In the genomic region with DNA sequence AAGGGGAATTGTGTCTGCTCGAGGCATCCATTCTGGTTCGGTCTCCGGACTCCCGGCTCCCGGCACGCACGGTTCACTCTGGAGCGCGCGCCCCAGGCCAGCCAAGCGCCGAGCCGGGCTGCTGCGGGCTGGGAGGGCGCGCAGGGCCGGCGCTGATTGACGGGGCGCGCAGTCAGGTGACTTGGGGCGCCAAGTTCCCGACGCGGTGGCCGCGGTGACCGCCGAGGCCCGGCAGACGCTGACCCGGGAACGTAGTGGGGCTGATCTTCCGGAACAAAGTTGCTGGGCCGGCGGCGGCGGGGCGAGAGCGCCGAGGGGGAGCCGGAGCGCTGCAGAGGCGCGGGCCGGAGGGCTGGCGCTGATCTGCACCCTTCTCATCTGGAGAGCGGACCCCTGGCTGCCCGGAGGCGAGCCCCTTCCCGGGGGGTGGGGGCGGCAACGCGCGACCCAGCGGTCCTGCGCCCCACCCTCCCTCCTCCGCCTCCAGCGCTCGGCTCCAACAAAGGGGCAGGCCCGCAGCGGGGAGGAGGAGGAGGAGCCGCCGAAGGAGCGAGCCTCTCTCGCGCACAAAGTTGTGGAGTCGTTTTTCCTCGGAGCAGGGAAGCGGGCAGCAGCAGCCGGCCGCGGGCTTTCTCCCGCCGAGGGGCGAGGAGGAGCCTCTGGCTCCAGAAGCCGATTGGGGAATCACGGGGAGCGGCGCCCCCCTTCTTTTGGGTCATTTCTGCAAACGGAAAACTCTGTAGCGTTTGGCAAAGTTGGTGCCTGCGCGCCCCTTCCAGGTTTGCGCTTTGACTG, we compare ENCODE assay signal across 8 cellular contexts. TPM values are rescaled to one million over a fixed set of nuclear protein-coding genes. Genes with fewer than 3 reads are reported as not detected.
DNase-seq lines count a peak whose midpoint lies in the region; ATAC-seq and TF ChIP-seq lines count a peak whose summit lies in the region.

A gene (plus strand): TSS at position 583 of the 795 bp plus-strand sequence. CDS start 6,494 bp downstream, outside the sequence.

- peak; percentile 56 for ATAC-seq in GM19372 (IDR thresholded peaks at IDR 0.05; ENCODE audit: low read depth, unreplicated experiment)
- peak; percentile 40 for ATAC-seq in HG03520 (IDR thresholded peaks at IDR 0.05; ENCODE audit: unreplicated experiment)
- peak; percentile 78 for ATAC-seq in SK-N-SH treated with all-trans-retinoic acid at 6 μM for 48 hours

- peak in 11 of 14 donors; percentile 35 to 85 (median 69) for DNase-seq in C1 segment of cervical spinal cord (lab: John Stamatoyannopoulos, UW)
- DNase-seq in adipocyte (ENCODE audit: low read depth): peak; percentile 91
- DNase-seq in head of caudate nucleus: peak in 41 of 42 donors; percentile 19 to 73 (median 48)
- DNase-seq in osteoblast (ENCODE audit: insufficient read length, low spot score, missing footprints): peak; percentile 93
- peak; percentile 80 for DNase-seq in uterus

- H3K27me3 ChIP-seq in adipocyte (replicated peaks; ENCODE audit: control insufficient read depth, insufficient read depth, low read length) (no peaks in the 10 kb centered on the region), osteoblast (ENCODE audit: insufficient read depth, low read length) (no peaks in the 10 kb centered on the region), uterus (no peaks in the 10 kb centered on the region)

- intact Hi-C loops in head of caudate nucleus (cut with DNase I) (no loop called here), uterus (cut with DNase I; ENCODE audit: low total_unique reads) (loop anchor here (10.0 kb wide), 1 partner anchor 70 kb away; no protein-coding TSS in a partner anchor)

- H3K4me3 ChIP-seq in adipocyte (ENCODE audit: low read length) (peak within 1 kb of the TSS; percentile 93), osteoblast (ENCODE audit: insufficient read depth, low read length) (peak within 1 kb of the TSS; percentile 91), uterus (peak within 1 kb of the TSS; percentile 69 to 77)

- peak within 1 kb of the TSS; percentile 93 for H3K4me2 ChIP-seq in osteoblast (ENCODE audit: insufficient read depth, low read length)

- H3K9me3 ChIP-seq in adipocyte (ENCODE audit: control insufficient read depth, low read length) (no peaks in the 10 kb centered on the region), osteoblast (ENCODE audit: low read depth, low read length) (no peaks in the 10 kb centered on the region), uterus (no peaks in the 10 kb centered on the region)

- H3K36me3 ChIP-seq in adipocyte (ENCODE audit: control insufficient read depth, insufficient read depth, low read length, severe bottlenecking): no peaks in the 10 kb centered on the region
- H3K36me3 ChIP-seq in osteoblast (ENCODE audit: insufficient read depth, low read length): no peaks in the 10 kb centered on the region
- no peaks in the 10 kb centered on the region for H3K36me3 ChIP-seq in uterus

- TF ChIP-seq CTCF in osteoblast (IDR thresholded peaks at IDR 0.05; ENCODE audit: extremely low read depth, low read depth, low read length): no peak
- peak in 1 of 4 experiments; percentile 2 for TF ChIP-seq CTCF in uterus (IDR thresholded peaks at IDR 0.05)

- peaks cover 5% of the 10 kb centered on the region for H4K20me1 ChIP-seq in osteoblast (ENCODE audit: insufficient read depth, low read length)

- peaks cover 14% of the 10 kb centered on the region for H3K4me1 ChIP-seq in adipocyte (ENCODE audit: control insufficient read depth, insufficient read depth, low read length)
- peaks cover 18% of the 10 kb centered on the region for H3K4me1 ChIP-seq in osteoblast (ENCODE audit: insufficient read depth, low read length)
- peaks cover 0 to 14% of the 10 kb centered on the region in 2 donors for H3K4me1 ChIP-seq in uterus

- H2AFZ ChIP-seq in osteoblast (ENCODE audit: low read length): peak within 1 kb of the TSS; percentile 79

- H3K27ac ChIP-seq in osteoblast (ENCODE audit: low read depth, low read length) (peak within 1 kb of the TSS; percentile 86), uterus (peak within 1 kb of the TSS; percentile 95 to 96)

- peak within 1 kb of the TSS; percentile 97 for H3K9ac ChIP-seq in adipocyte (ENCODE audit: low read length)

- H3K79me2 ChIP-seq in osteoblast (ENCODE audit: insufficient read depth, low read length): peaks cover 49% of the 10 kb centered on the region

- peak; percentile 36 to 62 for TF ChIP-seq POLR2A in uterus (IDR thresholded peaks at IDR 0.05)

TF ChIP-seq in SK-N-SH treated with all-trans-retinoic acid at 6 μM for 48 hours, 23 proteins besides CTCF, POLR2A, EP300 and RAD21 (continues in another document):
- TF ChIP-seq ZNF8 (CRISPR knock-in tag; IDR thresholded peaks at IDR 0.05): no peak
- no peak for TF ChIP-seq CSDC2 (CRISPR knock-in tag; IDR thresholded peaks at IDR 0.05)
- TF ChIP-seq ZFP30 (CRISPR knock-in tag; IDR thresholded peaks at IDR 0.05): no peak
- no peak for TF ChIP-seq ZNF70 (CRISPR knock-in tag; IDR thresholded peaks at IDR 0.05)
- TF ChIP-seq ISL1 (CRISPR knock-in tag; IDR thresholded peaks at IDR 0.05): no peak
- TF ChIP-seq ZC3H10 (CRISPR knock-in tag; IDR thresholded peaks at IDR 0.05): no peak
- TF ChIP-seq RARB (CRISPR knock-in tag; IDR thresholded peaks at IDR 0.05): no peak
- TF ChIP-seq, protein P1, sequence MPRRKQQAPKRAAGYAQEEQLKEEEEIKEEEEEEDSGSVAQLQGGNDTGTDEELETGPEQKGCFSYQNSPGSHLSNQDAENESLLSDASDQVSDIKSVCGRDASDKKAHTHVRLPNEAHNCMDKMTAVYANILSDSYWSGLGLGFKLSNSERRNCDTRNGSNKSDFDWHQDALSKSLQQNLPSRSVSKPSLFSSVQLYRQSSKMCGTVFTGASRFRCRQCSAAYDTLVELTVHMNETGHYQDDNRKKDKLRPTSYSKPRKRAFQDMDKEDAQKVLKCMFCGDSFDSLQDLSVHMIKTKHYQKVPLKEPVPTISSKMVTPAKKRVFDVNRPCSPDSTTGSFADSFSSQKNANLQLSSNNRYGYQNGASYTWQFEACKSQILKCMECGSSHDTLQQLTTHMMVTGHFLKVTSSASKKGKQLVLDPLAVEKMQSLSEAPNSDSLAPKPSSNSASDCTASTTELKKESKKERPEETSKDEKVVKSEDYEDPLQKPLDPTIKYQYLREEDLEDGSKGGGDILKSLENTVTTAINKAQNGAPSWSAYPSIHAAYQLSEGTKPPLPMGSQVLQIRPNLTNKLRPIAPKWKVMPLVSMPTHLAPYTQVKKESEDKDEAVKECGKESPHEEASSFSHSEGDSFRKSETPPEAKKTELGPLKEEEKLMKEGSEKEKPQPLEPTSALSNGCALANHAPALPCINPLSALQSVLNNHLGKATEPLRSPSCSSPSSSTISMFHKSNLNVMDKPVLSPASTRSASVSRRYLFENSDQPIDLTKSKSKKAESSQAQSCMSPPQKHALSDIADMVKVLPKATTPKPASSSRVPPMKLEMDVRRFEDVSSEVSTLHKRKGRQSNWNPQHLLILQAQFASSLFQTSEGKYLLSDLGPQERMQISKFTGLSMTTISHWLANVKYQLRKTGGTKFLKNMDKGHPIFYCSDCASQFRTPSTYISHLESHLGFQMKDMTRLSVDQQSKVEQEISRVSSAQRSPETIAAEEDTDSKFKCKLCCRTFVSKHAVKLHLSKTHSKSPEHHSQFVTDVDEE (CRISPR knock-in tag; IDR thresholded peaks at IDR 0.05): no peak
- TF ChIP-seq, protein P2, sequence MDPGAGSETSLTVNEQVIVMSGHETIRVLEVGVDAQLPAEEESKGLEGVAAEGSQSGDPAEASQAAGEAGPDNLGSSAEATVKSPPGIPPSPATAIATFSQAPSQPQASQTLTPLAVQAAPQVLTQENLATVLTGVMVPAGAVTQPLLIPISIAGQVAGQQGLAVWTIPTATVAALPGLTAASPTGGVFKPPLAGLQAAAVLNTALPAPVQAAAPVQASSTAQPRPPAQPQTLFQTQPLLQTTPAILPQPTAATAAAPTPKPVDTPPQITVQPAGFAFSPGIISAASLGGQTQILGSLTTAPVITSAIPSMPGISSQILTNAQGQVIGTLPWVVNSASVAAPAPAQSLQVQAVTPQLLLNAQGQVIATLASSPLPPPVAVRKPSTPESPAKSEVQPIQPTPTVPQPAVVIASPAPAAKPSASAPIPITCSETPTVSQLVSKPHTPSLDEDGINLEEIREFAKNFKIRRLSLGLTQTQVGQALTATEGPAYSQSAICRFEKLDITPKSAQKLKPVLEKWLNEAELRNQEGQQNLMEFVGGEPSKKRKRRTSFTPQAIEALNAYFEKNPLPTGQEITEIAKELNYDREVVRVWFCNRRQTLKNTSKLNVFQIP (CRISPR knock-in tag; IDR thresholded peaks at IDR 0.05; ENCODE audit: borderline replicate concordance, low read depth): no peak
- TF ChIP-seq, protein P3, sequence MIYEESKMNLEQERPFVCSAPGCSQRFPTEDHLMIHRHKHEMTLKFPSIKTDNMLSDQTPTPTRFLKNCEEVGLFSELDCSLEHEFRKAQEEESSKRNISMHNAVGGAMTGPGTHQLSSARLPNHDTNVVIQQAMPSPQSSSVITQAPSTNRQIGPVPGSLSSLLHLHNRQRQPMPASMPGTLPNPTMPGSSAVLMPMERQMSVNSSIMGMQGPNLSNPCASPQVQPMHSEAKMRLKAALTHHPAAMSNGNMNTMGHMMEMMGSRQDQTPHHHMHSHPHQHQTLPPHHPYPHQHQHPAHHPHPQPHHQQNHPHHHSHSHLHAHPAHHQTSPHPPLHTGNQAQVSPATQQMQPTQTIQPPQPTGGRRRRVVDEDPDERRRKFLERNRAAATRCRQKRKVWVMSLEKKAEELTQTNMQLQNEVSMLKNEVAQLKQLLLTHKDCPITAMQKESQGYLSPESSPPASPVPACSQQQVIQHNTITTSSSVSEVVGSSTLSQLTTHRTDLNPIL (CRISPR knock-in tag; IDR thresholded peaks at IDR 0.05; ENCODE audit: low read depth): no peak
- TF ChIP-seq BACH2 (CRISPR knock-in tag; IDR thresholded peaks at IDR 0.05; ENCODE audit: borderline replicate concordance): no peak
- no peak for TF ChIP-seq TOX (CRISPR knock-in tag; IDR thresholded peaks at IDR 0.05; ENCODE audit: borderline replicate concordance)
- no peak for TF ChIP-seq PPARA (CRISPR knock-in tag; IDR thresholded peaks at IDR 0.05; ENCODE audit: borderline replicate concordance)
- no peak for TF ChIP-seq ESRRG (CRISPR knock-in tag; IDR thresholded peaks at IDR 0.05)
- no peak for TF ChIP-seq ARNTL (CRISPR knock-in tag; IDR thresholded peaks at IDR 0.05; ENCODE audit: borderline replicate concordance, low read depth)

RNA-seq across cellular contexts. Expression of the gene that starts here (rescaled TPM):
- total RNA-seq in osteoblast (235 and 242 TPM in 2 replicates), uterus (100 to 1,000 TPM in 3 of 4 donors, 10 to 100 TPM in 1; 86.8 to 336 (median 231) TPM)

Comparison
In these comparisons a context has a peak if more than half of its experiments do, and no peak if none do; other contexts are left out.
1. Peak in every context shown above with its lines: DNase-seq, ATAC-seq, H3K4me3 ChIP-seq and H3K27ac ChIP-seq.